20 cellular contexts compared by ENCODE assay signal in genomic region chr3:139642981-139643380, GRCh38. TPM values are rescaled to one million over a fixed set of nuclear protein-coding genes. Genes with fewer than 3 reads are reported as not detected.
A peak's percentile ranks its signal among the peaks of the same experiment; 100 is the strongest.
DNase-seq lines count a peak whose midpoint lies in the region; ATAC-seq and TF ChIP-seq lines count a peak whose summit lies in the region.
"Had no signal": no experiment of that assay in that cellular context is flagged by ENCODE, and none has a peak within 500 bp of the region (broad histone marks: within the 10 kb centered on the region; RNA-seq: fewer than 3 reads in every experiment).

No MANE protein-coding gene starts in this region.

- no peaks in the 10 kb centered on the region for H3K27me3 ChIP-seq in Loucy (ENCODE audit: insufficient read depth, low read length, poor library complexity, severe bottlenecking)
- H3K27me3 ChIP-seq: Peyer's patch had no signal

- H3K36me3 ChIP-seq in Loucy (ENCODE audit: insufficient read depth, low read length) = no peaks in the 10 kb centered on the region
- H3K36me3 ChIP-seq: Peyer's patch had no signal

- H3K9ac ChIP-seq in Loucy (ENCODE audit: low read depth, low read length, poor library complexity, severe bottlenecking) = peak overlapping the region; percentile 29

- H3K36me3 Mint-ChIP-seq in stimulated activated effector memory CD8-positive, alpha-beta T cell treated with anti-CD3 and anti-CD28 coated beads, Interleukin-12 subunit alpha, Interleukin-12 subunit beta, amount 100 ng/mL, for 72 hours = no peaks in the 10 kb centered on the region
- H3K36me3 Mint-ChIP-seq: CD4-positive, alpha-beta memory T cell had no signal

- H3K4me1 ChIP-seq in Loucy (ENCODE audit: insufficient read depth, low read length, poor library complexity, severe bottlenecking) = peaks cover 49% of the 10 kb centered on the region
- H3K4me1 ChIP-seq: Peyer's patch had no signal

- DNase-seq in NOMO-1 treated with DMSO at 0.1 percent for 48 hours (lab: John Stamatoyannopoulos, UW; ENCODE audit: unreplicated experiment) = peak; percentile 43
- DNase-seq in astrocyte of the hippocampus (ENCODE audit: low read depth, low spot score) = peak; percentile 30
- peak; percentile 63 for DNase-seq in renal cortical epithelial cell (ENCODE audit: low read depth)
- DNase-seq in left colon = no peak
- DNase-seq in stimulated activated effector memory CD8-positive, alpha-beta T cell treated with anti-CD3 and anti-CD28 coated beads, Interleukin-12 subunit alpha, Interleukin-12 subunit beta, amount 100 ng/mL, for 72 hours (ENCODE audit: low spot score in 2 of 2) = no peak
- DNase-seq: CD4-positive, alpha-beta memory T cell; DMS79; GOT3; KBM-7; MM.1S; NCI-H1436; NCI-H2029; NCI-H2171 treated with DMSO at 0.1 percent for 48 hours; NCI-H748 treated with DMSO at 0.1 percent for 48 hours; Peyer's patch had no signal

- no peak overlapping the region for H2AFZ ChIP-seq in Loucy (ENCODE audit: low read length)

- intact Hi-C loops in left colon (cut with DNase I, micrococcal nuclease) = no loop called here

- H3K9me3 ChIP-seq in Loucy (ENCODE audit: insufficient read depth, low read depth, low read length) = 0 out of 2 replicates have a peak, but pooled peaks cover 3% of the 10 kb centered on the region
- H3K9me3 ChIP-seq: Peyer's patch had no signal

- H3K79me2 ChIP-seq in Loucy (ENCODE audit: insufficient read depth, low read length) = no peaks in the 10 kb centered on the region

- ATAC-seq in GM21367 (IDR thresholded peaks at IDR 0.05; ENCODE audit: unreplicated experiment) (no peak), left colon (no peak)
- no peak for ATAC-seq in stimulated activated effector memory CD8-positive, alpha-beta T cell treated with anti-CD3 and anti-CD28 coated beads, Interleukin-12 subunit alpha, Interleukin-12 subunit beta, amount 100 ng/mL, for 72 hours
- ATAC-seq: Right ventricle myocardium inferior, SK-N-SH treated with all-trans-retinoic acid at 6 μM for 48 hours had no signal

- peak overlapping the region; percentile 44 for H3K4me3 ChIP-seq in Loucy (ENCODE audit: low read length, poor library complexity, severe bottlenecking)
- H3K4me3 ChIP-seq: Peyer's patch had no signal

- no peaks in the 10 kb centered on the region for H3K4me1 Mint-ChIP-seq in stimulated activated effector memory CD8-positive, alpha-beta T cell treated with anti-CD3 and anti-CD28 coated beads, Interleukin-12 subunit alpha, Interleukin-12 subunit beta, amount 100 ng/mL, for 72 hours
- H3K4me1 Mint-ChIP-seq: B cell; CD4-positive, alpha-beta memory T cell had no signal

- no peak overlapping the region for H3K4me3 Mint-ChIP-seq in stimulated activated effector memory CD8-positive, alpha-beta T cell treated with anti-CD3 and anti-CD28 coated beads, Interleukin-12 subunit alpha, Interleukin-12 subunit beta, amount 100 ng/mL, for 72 hours
- H3K4me3 Mint-ChIP-seq: B cell; CD4-positive, alpha-beta memory T cell had no signal

- no peak overlapping the region for H3K27ac Mint-ChIP-seq in stimulated activated effector memory CD8-positive, alpha-beta T cell treated with anti-CD3 and anti-CD28 coated beads, Interleukin-12 subunit alpha, Interleukin-12 subunit beta, amount 100 ng/mL, for 72 hours
- H3K27ac Mint-ChIP-seq: B cell had no signal

- H4K20me1 ChIP-seq in Loucy (ENCODE audit: insufficient read depth, low read length, poor library complexity, severe bottlenecking) = no peaks in the 10 kb centered on the region

- H3K9me3 Mint-ChIP-seq in stimulated activated effector memory CD8-positive, alpha-beta T cell treated with anti-CD3 and anti-CD28 coated beads, Interleukin-12 subunit alpha, Interleukin-12 subunit beta, amount 100 ng/mL, for 72 hours = peaks cover 11% of the 10 kb centered on the region

- H3F3A ChIP-seq in Loucy (ENCODE audit: low read depth) = no peaks in the 10 kb centered on the region

- H3K9me2 ChIP-seq in Loucy (replicated peaks; ENCODE audit: low read depth, low read length) = no peaks in the 10 kb centered on the region

- peak overlapping the region; percentile 64 for H3K4me2 ChIP-seq in Loucy (ENCODE audit: low read depth, low read length, poor library complexity, severe bottlenecking)

- no peak for TF ChIP-seq CTCF in Loucy (conservative IDR thresholded peaks at IDR 0.05; ENCODE audit: low read length)

RNA-seq across cellular contexts. Expression of gene NMNAT3, which starts 34.8 kb away (rescaled TPM):
- total RNA-seq in renal cortical epithelial cell (2.4 and 11.9 TPM in 2 replicates), left colon (1 to 10 TPM; 6.2 to 8.7 TPM)

Comparison
In these comparisons a context has a peak if more than half of its experiments do, and no peak if none do; other contexts are left out.
1. DNase-seq: peak in NOMO-1 treated with DMSO at 0.1 percent for 48 hours (single experiment), astrocyte of the hippocampus (single experiment) and renal cortical epithelial cell (single experiment); none in left colon (0 of 2) and stimulated activated effector memory CD8-positive, alpha-beta T cell treated with anti-CD3 and anti-CD28 coated beads, Interleukin-12 subunit alpha, Interleukin-12 subunit beta, amount 100 ng/mL, for 72 hours (0 of 2).